ENCODE assay signal across 27 cellular contexts in genomic region chr3:43684944-43685343, GRCh38.
"Had no signal": no experiment of that assay in that cellular context is flagged by ENCODE, and none has a peak within 500 bp of the region (broad histone marks: within the 10 kb centered on the region; RNA-seq: fewer than 3 reads in every experiment).

No MANE protein-coding gene starts in this region.

- H3K4me3 ChIP-seq: stomach, suprapubic skin, testis, thoracic aorta, thyroid gland, tibial artery, tibial nerve, transverse colon, upper lobe of left lung, upper lobe of right lung, uterus, vagina had no signal

- H3K27me3 ChIP-seq: stomach, suprapubic skin, testis, thyroid gland, tibial artery, tibial nerve, transverse colon, upper lobe of left lung, upper lobe of right lung, uterus, vagina had no signal

- FAIRE-seq: urothelium cell line had no signal

- ATAC-seq: stimulated activated effector memory CD8-positive, alpha-beta T cell treated with anti-CD3 and anti-CD28 coated beads, Interleukin-12 subunit alpha, Interleukin-12 subunit beta, amount 100 ng/mL, for 72 hours; stimulated activated memory B cell treated with anti-CD40 and anti-IgM and Interleukin-4, amounts not matched to agents 10 μg/mL and 1 μg/mL and 100 μg/mL, for 72 hours; stimulated activated naive B cell treated with anti-CD40 and anti-IgM and Interleukin-4, amounts not matched to agents 10 μg/mL and 1 μg/mL and 100 μg/mL, for 72 hours; stimulated activated naive CD8-positive, alpha-beta T cell treated with anti-CD3 and anti-CD28 coated beads, Interleukin-15, amount 100 ng/mL, for 72 hours; stimulated activated naive CD8-positive, alpha-beta T cell treated with anti-CD3 and anti-CD28 coated beads, Interleukin-15, Interleukin-2, amounts not matched to agents 100 U/mL and 50 U/mL, for 24 hours; upper lobe of right lung had no signal

- DNase-seq: stimulated activated CD4-positive, alpha-beta T cell treated with anti-CD3 and anti-CD28 coated beads, Interleukin-2, amount 100 ng/mL, for 48 hours; stimulated activated CD4-positive, alpha-beta T cell treated with anti-CD3 and anti-CD28 coated beads, Interleukin-4, amount 100 ng/mL, for 1 hour; stimulated activated CD4-positive, alpha-beta T cell treated with anti-CD3 and anti-CD28 coated beads, Interleukin-4, amount 100 ng/mL, for 24 hours; stimulated activated CD4-positive, alpha-beta T cell treated with anti-CD3 and anti-CD28 coated beads, Interleukin-4, amount 100 ng/mL, for 4 hours; stimulated activated CD8-positive, alpha-beta memory T cell treated with anti-CD3 and anti-CD28 coated beads, Interleukin-4, amount 100 ng/mL, for 48 hours; stimulated activated naive B cell treated with anti-CD40 and anti-IgM and Interleukin-4, amounts not matched to agents 10 μg/mL and 1 μg/mL and 100 μg/mL, for 72 hours; stimulated activated naive CD4-positive, alpha-beta T cell; stimulated activated naive CD4-positive, alpha-beta T cell treated with Interleukin-2 at 50 U/mL for 16 hours; stimulated activated naive CD8-positive, alpha-beta T cell treated with anti-CD3 and anti-CD28 coated beads, Interleukin-15, amount 100 ng/mL, for 72 hours; stimulated activated naive CD8-positive, alpha-beta T cell treated with anti-CD3 and anti-CD28 coated beads, Interleukin-15, Interleukin-2, amounts not matched to agents 100 U/mL and 50 U/mL, for 24 hours; stomach; substantia nigra; testis; thyroid gland; tibial artery; transverse colon; trophoblast cell; upper lobe of left lung; upper lobe of right lung; uterus had no signal

- H3K27ac ChIP-seq: stomach, suprapubic skin, testis, thoracic aorta, thyroid gland, tibial artery, tibial nerve, transverse colon, upper lobe of left lung, upper lobe of right lung, uterus, vagina had no signal

- H3K9me3 ChIP-seq: stomach, suprapubic skin, testis, thoracic aorta, thyroid gland, tibial artery, transverse colon, upper lobe of left lung, upper lobe of right lung, uterus, vagina had no signal

- H3K36me3 ChIP-seq: stomach, suprapubic skin, thoracic aorta, thyroid gland, tibial artery, tibial nerve, transverse colon, upper lobe of left lung, upper lobe of right lung, uterus, vagina had no signal

- H3K4me1 ChIP-seq: testis, uterus, vagina had no signal
